ENCODE assay signal across 10 cellular contexts in the genomic region with DNA sequence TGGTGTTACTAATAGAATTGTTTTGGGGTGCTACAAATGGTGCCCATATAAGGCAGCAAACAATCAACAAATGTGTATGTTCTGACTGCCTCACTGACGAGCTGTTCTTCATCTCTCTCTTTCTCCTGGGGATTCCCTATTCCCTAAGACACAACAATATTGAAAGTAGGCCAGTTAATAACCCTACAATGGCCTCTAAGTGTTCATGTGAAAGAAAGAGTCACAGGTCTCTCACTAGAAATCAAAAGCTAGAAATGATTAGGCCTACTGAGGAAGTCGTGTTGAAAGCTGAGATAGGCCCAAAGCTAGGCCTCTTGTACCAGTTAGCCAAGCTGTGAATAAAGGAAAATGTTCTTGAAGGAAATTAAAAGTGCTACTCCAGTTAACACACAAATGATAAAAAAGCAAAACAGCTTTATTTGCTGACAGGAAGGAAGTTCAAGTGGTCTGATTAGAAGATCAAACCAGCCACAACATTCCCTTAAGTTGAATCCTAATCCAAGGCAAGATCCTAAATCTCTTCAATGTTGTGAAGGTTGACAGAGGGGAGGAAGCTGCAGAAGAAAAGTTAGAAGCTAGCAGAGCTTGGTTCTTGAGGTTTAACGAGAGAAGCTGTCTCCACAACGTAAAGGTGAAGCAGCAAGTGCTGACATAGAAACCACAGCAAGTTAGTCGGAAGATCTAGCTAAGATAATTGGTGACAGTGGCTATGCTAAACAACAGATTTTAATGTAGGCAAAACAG. TPM values are rescaled to one million over a fixed set of nuclear protein-coding genes. Genes with fewer than 3 reads are reported as not detected.
A peak's percentile ranks its signal among the peaks of the same experiment; 100 is the strongest.
DNase-seq lines count a peak whose midpoint lies in the region; ATAC-seq and TF ChIP-seq lines count a peak whose summit lies in the region.
"Had no signal": no experiment of that assay in that cellular context is flagged by ENCODE, and none has a peak within 500 bp of the region (broad histone marks: within the 10 kb centered on the region; RNA-seq: fewer than 3 reads in every experiment).

No MANE protein-coding gene starts in this region.

- no peaks in the 10 kb centered on the region for H3K36me3 Mint-ChIP-seq in activated B cell treated with CpG ODN at 0.5 μM for 24 hours (ENCODE audit: low read depth)

- H3K9me3 ChIP-seq in heart right ventricle (no peaks in the 10 kb centered on the region), lower lobe of right lung (no peaks in the 10 kb centered on the region), upper lobe of left lung (no peaks in the 10 kb centered on the region)
- H3K9me3 ChIP-seq: BE2C had no signal

- WGBS in heart right ventricle, 2 donors = 45 to 53% methylated on average over 5 of the region's 5 CpGs
- 36 to 44% methylated on average over 5 of the region's 5 CpGs for WGBS in upper lobe of left lung, 2 donors

- no peak for DNase-seq in heart right ventricle
- no peak for DNase-seq in left ventricle myocardium superior
- no peak for DNase-seq in activated B cell treated with CpG ODN at 0.5 μM for 24 hours
- no peak for DNase-seq in lower lobe of right lung
- no peak for DNase-seq in upper lobe of left lung
- DNase-seq in NOMO-1 treated with dmso at 0.1 percent for 144 hours (lab: John Stamatoyannopoulos, UW; ENCODE audit: unreplicated experiment) = no peak
- DNase-seq: BE2C, NCI-H1105 treated with DMSO at 0.1 percent for 48 hours had no signal

- peak overlapping the region in 8 of 10 donors; percentile 11 to 79 (median 28) for H3K27ac ChIP-seq in heart right ventricle
- peak overlapping the region; percentile 47 for H3K27ac ChIP-seq in lower lobe of right lung
- H3K27ac ChIP-seq in upper lobe of left lung = peak overlapping the region; percentile 12 to 68 (median 54)

- H3K4me1 ChIP-seq in heart right ventricle (peaks cover 7 to 97% (median 71%) of the 10 kb centered on the region in 9 donors), lower lobe of right lung (peaks cover 67% of the 10 kb centered on the region), upper lobe of left lung (peaks cover 58 to 78% (median 61%) of the 10 kb centered on the region in 4 donors)

- H3K27me3 Mint-ChIP-seq in activated B cell treated with CpG ODN at 0.5 μM for 24 hours = no peaks in the 10 kb centered on the region

- peak overlapping the region; percentile 78 for H3K27ac Mint-ChIP-seq in activated B cell treated with CpG ODN at 0.5 μM for 24 hours

- intact Hi-C loops in heart right ventricle (cut with DNase I) (no loop called here), left ventricle myocardium superior (cut with micrococcal nuclease) (no loop called here), activated B cell treated with CpG ODN at 0.5 μM for 24 hours (cut with micrococcal nuclease) (no loop called here), lower lobe of right lung (cut with DNase I) (no loop called here)

- no peak overlapping the region for H3K4me3 Mint-ChIP-seq in activated B cell treated with CpG ODN at 0.5 μM for 24 hours

- H3K36me3 ChIP-seq in heart right ventricle (peaks cover 0 to 12% (median 0%) of the 10 kb centered on the region in 9 donors), lower lobe of right lung (no peaks in the 10 kb centered on the region), upper lobe of left lung (no peaks in the 10 kb centered on the region)
- H3K36me3 ChIP-seq: BE2C had no signal

- TF ChIP-seq EP300 in upper lobe of left lung (IDR thresholded peaks at IDR 0.05) = no peak

- TF ChIP-seq POLR2A in upper lobe of left lung (IDR thresholded peaks at IDR 0.05) = no peak

- peaks cover 42% of the 10 kb centered on the region for H3K4me1 Mint-ChIP-seq in activated B cell treated with CpG ODN at 0.5 μM for 24 hours

- H3K27me3 ChIP-seq in heart right ventricle (no peaks in the 10 kb centered on the region), lower lobe of right lung (ENCODE audit: low read depth) (no peaks in the 10 kb centered on the region), upper lobe of left lung (no peaks in the 10 kb centered on the region)
- H3K27me3 ChIP-seq: BE2C had no signal

- POLR2A ChIA-PET in activated B cell treated with CpG ODN at 0.5 μM for 24 hours (lab: Charles Lee) = no interaction called here

- ATAC-seq in heart right ventricle = no peak
- no peak for ATAC-seq in left ventricle myocardium superior
- no peak for ATAC-seq in activated B cell treated with CpG ODN at 0.5 μM for 24 hours (ENCODE audit: low read depth)
- no peak for ATAC-seq in lower lobe of right lung
- ATAC-seq in upper lobe of left lung (ENCODE audit: low FRiP score in 2 of 2) = no peak
- ATAC-seq in GM18909 (IDR thresholded peaks at IDR 0.05; ENCODE audit: poor library complexity, unreplicated experiment) = no peak
- no peak for ATAC-seq in HG03565 (IDR thresholded peaks at IDR 0.05; ENCODE audit: unreplicated experiment)

- no peaks in the 10 kb centered on the region for H3K9me3 Mint-ChIP-seq in activated B cell treated with CpG ODN at 0.5 μM for 24 hours

- H3K4me3 ChIP-seq in heart right ventricle (no peak overlapping the region), lower lobe of right lung (no peak overlapping the region), upper lobe of left lung (no peak overlapping the region)

- CTCF ChIA-PET in activated B cell treated with CpG ODN at 0.5 μM for 24 hours (lab: Charles Lee) = interaction anchor here (0.7 to 1.8 kb wide), 5 partner anchors 28 to 64 kb away, joined by 3 to 6 read pairs (median 3); no protein-coding TSS in a partner anchor

- TF ChIP-seq CTCF in heart right ventricle (IDR thresholded peaks at IDR 0.05) (no peak), activated B cell treated with CpG ODN at 0.5 μM for 24 hours (IDR thresholded peaks at IDR 0.05) (no peak), lower lobe of right lung (IDR thresholded peaks at IDR 0.05) (no peak), upper lobe of left lung (IDR thresholded peaks at IDR 0.05) (no peak)

RNA-seq across cellular contexts. Expression of gene ATP2B4, which starts 26.3 kb away (rescaled TPM):
- total RNA-seq in heart right ventricle (100 to 1,000 TPM in 8 of 10 donors, 10 to 100 TPM in 2; 85.2 to 224 (median 125) TPM), left ventricle myocardium superior (69.5 TPM), activated B cell treated with CpG ODN at 0.5 μM for 24 hours (5.0 and 6.6 TPM in 2 replicates), lower lobe of right lung (92.3 TPM), upper lobe of left lung (100 to 1,000 TPM in 2 of 6 donors, 10 to 100 TPM in 4; 54.0 to 152 (median 90.5) TPM)
- 10 to 100 TPM; 64.2 to 85.6 TPM for polyA plus RNA-seq in heart right ventricle
